Comparison of ENCODE assay signal across 9 cellular contexts in genomic region chr16:20774703-20775362, GRCh38. TPM values are rescaled to one million over a fixed set of nuclear protein-coding genes. Genes with fewer than 3 reads are reported as not detected.
DNase-seq lines count a peak whose midpoint lies in the region; ATAC-seq and TF ChIP-seq lines count a peak whose summit lies in the region.
"Had no signal": no experiment of that assay in that cellular context is flagged by ENCODE, and none has a peak within 500 bp of the region (broad histone marks: within the 10 kb centered on the region; RNA-seq: fewer than 3 reads in every experiment).

No MANE protein-coding gene starts in this region.

- no peaks in the 10 kb centered on the region for H3K27me3 Mint-ChIP-seq in activated CD4-positive, alpha-beta memory T cell treated with anti-CD3 and anti-CD28 coated beads for 36 hours
- no peaks in the 10 kb centered on the region for H3K27me3 Mint-ChIP-seq in nephron progenitor cell (ENCODE audit: low read depth, poor library complexity)

- no peaks in the 10 kb centered on the region for H3K9me3 ChIP-seq in upper lobe of right lung

- H3K4me3 ChIP-seq in BJ (ENCODE audit: low read depth, low read length) (no peak overlapping the region), epithelial cell of proximal tubule (ENCODE audit: low read depth, low read length) (no peak overlapping the region), upper lobe of right lung (no peak overlapping the region)
- H3K4me3 ChIP-seq: skin epidermis had no signal

- POLR2A ChIA-PET in BJ (lab: Charles Lee) = interaction anchor here (0.6 kb wide), 1 partner anchor 445 kb away, joined by 3 read pairs; no protein-coding TSS in a partner anchor
- POLR2A ChIA-PET in activated CD4-positive, alpha-beta memory T cell treated with anti-CD3 and anti-CD28 coated beads for 36 hours (lab: Charles Lee) = no interaction called here

- CTCF ChIA-PET in BJ (lab: Yijun Ruan, JAX) = interaction anchor here (0.6 to 5.8 kb wide), 10 partner anchors 8 to 75 kb away, joined by 3 to 41 read pairs (median 4); partner anchors contain the start of genes ACSM3, ERI2 and REXO5
- CTCF ChIA-PET in activated CD4-positive, alpha-beta memory T cell treated with anti-CD3 and anti-CD28 coated beads for 36 hours (lab: Charles Lee) = interaction anchor here (0.7 to 2.4 kb wide), 11 partner anchors 9 to 310 kb away, joined by 3 to 11 read pairs (median 4); partner anchors contain the start of genes ERI2 and REXO5

- H3K4me1 ChIP-seq in upper lobe of right lung = no peaks in the 10 kb centered on the region

- no peak overlapping the region for H3K27ac ChIP-seq in upper lobe of right lung
- H3K27ac ChIP-seq: skin epidermis had no signal

- H3K27me3 ChIP-seq in BJ (ENCODE audit: control insufficient read depth, insufficient read depth, low read length) = no peaks in the 10 kb centered on the region
- no peaks in the 10 kb centered on the region for H3K27me3 ChIP-seq in upper lobe of right lung

- no peak for DNase-seq in BJ (ENCODE audit: low read depth)
- DNase-seq in H4 (ENCODE audit: low spot score) = peak; percentile 75
- DNase-seq in NCI-H748 treated with DMSO at 0.1 percent for 48 hours (lab: John Stamatoyannopoulos, UW) = peak; percentile 13
- peak; percentile 77 for DNase-seq in activated CD4-positive, alpha-beta memory T cell treated with anti-CD3 and anti-CD28 coated beads for 36 hours
- DNase-seq in epithelial cell of proximal tubule (ENCODE audit: low read depth) = no peak
- peak; percentile 66 for DNase-seq in nephron progenitor cell
- peak; percentile 87 for DNase-seq in upper lobe of right lung
- DNase-seq in putamen (ENCODE audit: low spot score) = no peak

- H3K4me3 Mint-ChIP-seq in activated CD4-positive, alpha-beta memory T cell treated with anti-CD3 and anti-CD28 coated beads for 36 hours = no peak overlapping the region
- H3K4me3 Mint-ChIP-seq in nephron progenitor cell = no peak overlapping the region

- H3K4me1 Mint-ChIP-seq in activated CD4-positive, alpha-beta memory T cell treated with anti-CD3 and anti-CD28 coated beads for 36 hours (ENCODE audit: low read depth) = no peaks in the 10 kb centered on the region
- no peaks in the 10 kb centered on the region for H3K4me1 Mint-ChIP-seq in nephron progenitor cell

- TF ChIP-seq CTCF in BJ (IDR thresholded peaks at IDR 0.05; ENCODE audit: insufficient read depth, low read depth, low read length) (peak; percentile 91), epithelial cell of proximal tubule (conservative IDR thresholded peaks at IDR 0.05; ENCODE audit: low read depth, low read length) (peak; percentile 83), nephron progenitor cell (IDR thresholded peaks at IDR 0.05) (peak; percentile 57), upper lobe of right lung (IDR thresholded peaks at IDR 0.05) (peak; percentile 64)

- H3K9me3 Mint-ChIP-seq in activated CD4-positive, alpha-beta memory T cell treated with anti-CD3 and anti-CD28 coated beads for 36 hours = no peaks in the 10 kb centered on the region
- H3K9me3 Mint-ChIP-seq in nephron progenitor cell = peaks cover 12% of the 10 kb centered on the region

- H3K36me3 ChIP-seq in BJ (ENCODE audit: control insufficient read depth, insufficient read depth, low read length) = no peaks in the 10 kb centered on the region
- peaks cover 4% of the 10 kb centered on the region for H3K36me3 ChIP-seq in upper lobe of right lung

- ATAC-seq in upper lobe of right lung = peak; percentile 99

- peaks cover 8% of the 10 kb centered on the region for H3K36me3 Mint-ChIP-seq in activated CD4-positive, alpha-beta memory T cell treated with anti-CD3 and anti-CD28 coated beads for 36 hours
- no peaks in the 10 kb centered on the region for H3K36me3 Mint-ChIP-seq in nephron progenitor cell (ENCODE audit: low read depth)

- no peak overlapping the region for H3K27ac Mint-ChIP-seq in activated CD4-positive, alpha-beta memory T cell treated with anti-CD3 and anti-CD28 coated beads for 36 hours
- H3K27ac Mint-ChIP-seq in nephron progenitor cell = no peak overlapping the region

- intact Hi-C loops in activated CD4-positive, alpha-beta memory T cell treated with anti-CD3 and anti-CD28 coated beads for 36 hours (cut with micrococcal nuclease) = loop anchor here (1.0 to 10.0 kb wide), 2 partner anchors 170 to 308 kb away; no protein-coding TSS in a partner anchor
- intact Hi-C loops in upper lobe of right lung (cut with DNase I) = no loop called here

RNA-seq across cellular contexts. Expression of gene ACSM3, which starts 11.0 kb away (rescaled TPM):
- 0.29 and 0.55 TPM in 2 replicates for polyA plus RNA-seq in BJ (2011; rRNA removed)
- polyA minus RNA-seq in BJ (2011; rRNA and poly(A)+ RNA removed) = 0.19 TPM in 1 of 2 replicates, not detected in the other
- 1.6 and 3.5 TPM in 2 replicates for total RNA-seq in H4 (2014; rRNA removed; shearing (Covaris generic))
- 10 to 100 TPM; 13.8 to 17.4 TPM for total RNA-seq in activated CD4-positive, alpha-beta memory T cell treated with anti-CD3 and anti-CD28 coated beads for 36 hours
- total RNA-seq in epithelial cell of proximal tubule = 3.5 and 5.9 TPM in 2 replicates
- 34.3 TPM for total RNA-seq in upper lobe of right lung

RNA-seq across cellular contexts. Expression of gene ERI2, which starts 31.4 kb away (rescaled TPM):
- polyA plus RNA-seq in BJ (2011; rRNA removed) = 7.4 and 10.7 TPM in 2 replicates
- polyA minus RNA-seq in BJ (2011; rRNA and poly(A)+ RNA removed) = 3.7 and 6.1 TPM in 2 replicates
- total RNA-seq in H4 (2014; rRNA removed; shearing (Covaris generic)) = 11.7 and 21.9 TPM in 2 replicates
- total RNA-seq in activated CD4-positive, alpha-beta memory T cell treated with anti-CD3 and anti-CD28 coated beads for 36 hours = 10 to 100 TPM; 19.8 to 25.0 TPM
- total RNA-seq in epithelial cell of proximal tubule = 17.5 and 22.5 TPM in 2 replicates
- total RNA-seq in upper lobe of right lung = 16.5 TPM

RNA-seq across cellular contexts. Expression of gene REXO5, which starts 31.5 kb away (rescaled TPM):
- 2.2 and 3.2 TPM in 2 replicates for polyA plus RNA-seq in BJ (2011; rRNA removed)
- 2.9 and 3.4 TPM in 2 replicates for polyA minus RNA-seq in BJ (2011; rRNA and poly(A)+ RNA removed)
- 4.2 and 6.9 TPM in 2 replicates for total RNA-seq in H4 (2014; rRNA removed; shearing (Covaris generic))
- 10 to 100 TPM; 24.3 to 25.7 TPM for total RNA-seq in activated CD4-positive, alpha-beta memory T cell treated with anti-CD3 and anti-CD28 coated beads for 36 hours
- total RNA-seq in epithelial cell of proximal tubule = 5.6 and 6.5 TPM in 2 replicates
- 1.4 TPM for total RNA-seq in upper lobe of right lung

RNA-seq across cellular contexts. Expression of gene THUMPD1, which starts 33.2 kb away (rescaled TPM):
- 12.5 and 17.4 TPM in 2 replicates for polyA plus RNA-seq in BJ (2011; rRNA removed)
- polyA minus RNA-seq in BJ (2011; rRNA and poly(A)+ RNA removed) = 14.7 and 16.6 TPM in 2 replicates
- 33.2 and 44.0 TPM in 2 replicates for total RNA-seq in H4 (2014; rRNA removed; shearing (Covaris generic))
- total RNA-seq in activated CD4-positive, alpha-beta memory T cell treated with anti-CD3 and anti-CD28 coated beads for 36 hours = 10 to 100 TPM; 42.7 to 43.1 TPM
- total RNA-seq in epithelial cell of proximal tubule (18.6 and 52.2 TPM in 2 replicates), upper lobe of right lung (40.7 TPM)

Comparison
In these comparisons a context has a peak if more than half of its experiments do, and no peak if none do; other contexts are left out.
1. DNase-seq: peak in H4 (single experiment), NCI-H748 treated with DMSO at 0.1 percent for 48 hours (single experiment), activated CD4-positive, alpha-beta memory T cell treated with anti-CD3 and anti-CD28 coated beads for 36 hours (single experiment), nephron progenitor cell (single experiment) and upper lobe of right lung (single experiment); none in BJ (single experiment), epithelial cell of proximal tubule (single experiment) and putamen (single experiment).
2. Peak in every context shown above with its lines, with median percentiles within 50 percentile points of each other: CTCF ChIP-seq.